ENCODE assay signal across 18 cellular contexts in genomic region chr16:65521685-65522338, GRCh38.
DNase-seq lines count a peak whose midpoint lies in the region; ATAC-seq and TF ChIP-seq lines count a peak whose summit lies in the region.
"Had no signal": no experiment of that assay in that cellular context is flagged by ENCODE, and none has a peak within 500 bp of the region (broad histone marks: within the 10 kb centered on the region; RNA-seq: fewer than 3 reads in every experiment).

No MANE protein-coding gene starts in this region.

- no peaks in the 10 kb centered on the region for H3K79me2 ChIP-seq in neural progenitor cell (ENCODE audit: low read depth)

- H3K9ac ChIP-seq in neural progenitor cell, result no peak overlapping the region

- H3K27me3 ChIP-seq in neural progenitor cell (no peaks in the 10 kb centered on the region), adrenal gland (no peaks in the 10 kb centered on the region)

- POLR2A ChIA-PET in WTC11 (lab: Charles Lee), result no interaction called here

- peak overlapping the region; percentile 84 for H3K27ac Mint-ChIP-seq in WTC11
- peak overlapping the region; percentile 58 for H3K27ac Mint-ChIP-seq in neural progenitor cell
- H3K27ac Mint-ChIP-seq: activated naive CD8-positive, alpha-beta T cell; activated T-cell treated with anti-CD3 and anti-CD28 coated beads, Interleukin-2, amount 50 U/mL, for 24 hours; CD4-positive, alpha-beta T cell; stimulated activated naive B cell treated with anti-CD40 and anti-IgM and Interleukin-4, amounts not matched to agents 10 μg/mL and 1 μg/mL and 100 μg/mL, for 72 hours had no signal

- TF ChIP-seq CTCF in WTC11 (IDR thresholded peaks at IDR 0.05) (no peak), neural progenitor cell (IDR thresholded peaks at IDR 0.05) (no peak), adrenal gland (IDR thresholded peaks at IDR 0.05) (no peak)

- H3K36me3 Mint-ChIP-seq in WTC11 (peaks cover 2% of the 10 kb centered on the region), neural progenitor cell (no peaks in the 10 kb centered on the region)
- H3K36me3 Mint-ChIP-seq: activated naive CD8-positive, alpha-beta T cell; stimulated activated naive B cell treated with anti-CD40 and anti-IgM and Interleukin-4, amounts not matched to agents 10 μg/mL and 1 μg/mL and 100 μg/mL, for 72 hours had no signal

- TF ChIP-seq POLR2A in adrenal gland (IDR thresholded peaks at IDR 0.05), result no peak

- CTCF ChIA-PET in WTC11 (lab: Charles Lee), result no interaction called here

- H3K9me3 ChIP-seq in neural progenitor cell (ENCODE audit: low read depth) (no peaks in the 10 kb centered on the region), adrenal gland (replicated peaks in 1 of 3) (no peaks in the 10 kb centered on the region)

- peak overlapping the region; percentile 45 for H3K4me2 ChIP-seq in neural progenitor cell

- WGBS in adrenal gland, 4 donors, result 50 to 62% (median 54%) methylated on average over 10 of the region's 10 CpGs

- H3F3A ChIP-seq in neural progenitor cell (ENCODE audit: low read depth), result peaks cover 28% of the 10 kb centered on the region

- intact Hi-C loops in adrenal gland (cut with DNase I), result no loop called here

- no peaks in the 10 kb centered on the region for H4K20me1 ChIP-seq in neural progenitor cell (ENCODE audit: low read depth)

- peak; percentile 70 for ATAC-seq in WTC11
- ATAC-seq in HG03378 (IDR thresholded peaks at IDR 0.05; ENCODE audit: unreplicated experiment), result no peak
- ATAC-seq: K562; stimulated activated naive B cell treated with anti-CD40 and anti-IgM and Interleukin-4, amounts not matched to agents 10 μg/mL and 1 μg/mL and 100 μg/mL, for 72 hours had no signal

- H3K27ac ChIP-seq in neural progenitor cell (peak overlapping the region; percentile 71), adrenal gland (peak overlapping the region in 1 of 5 donors; percentile 45)

- peak overlapping the region; percentile 8; the same call in 1 of the 2 replicates for H3K4me3 Mint-ChIP-seq in WTC11
- no peak overlapping the region for H3K4me3 Mint-ChIP-seq in neural progenitor cell
- H3K4me3 Mint-ChIP-seq: activated naive CD8-positive, alpha-beta T cell; activated T-cell treated with anti-CD3 and anti-CD28 coated beads, Interleukin-2, amount 50 U/mL, for 24 hours; CD4-positive, alpha-beta T cell; stimulated activated naive B cell treated with anti-CD40 and anti-IgM and Interleukin-4, amounts not matched to agents 10 μg/mL and 1 μg/mL and 100 μg/mL, for 72 hours had no signal

- H3K27me3 Mint-ChIP-seq in WTC11 (ENCODE audit: low read depth) (peaks cover 7% of the 10 kb centered on the region; the same call in 1 of the 2 replicates), neural progenitor cell (ENCODE audit: insufficient read depth, low read depth) (peaks cover 3% of the 10 kb centered on the region)
- H3K27me3 Mint-ChIP-seq: activated naive CD8-positive, alpha-beta T cell; activated T-cell treated with anti-CD3 and anti-CD28 coated beads, Interleukin-2, amount 50 U/mL, for 24 hours; CD4-positive, alpha-beta T cell; stimulated activated naive B cell treated with anti-CD40 and anti-IgM and Interleukin-4, amounts not matched to agents 10 μg/mL and 1 μg/mL and 100 μg/mL, for 72 hours had no signal

- peak overlapping the region; percentile 96 for H2AFZ ChIP-seq in neural progenitor cell (replicated peaks)

- H3K4me1 Mint-ChIP-seq in WTC11 (peaks cover 50% of the 10 kb centered on the region), neural progenitor cell (peaks cover 51% of the 10 kb centered on the region)
- H3K4me1 Mint-ChIP-seq: stimulated activated naive B cell treated with anti-CD40 and anti-IgM and Interleukin-4, amounts not matched to agents 10 μg/mL and 1 μg/mL and 100 μg/mL, for 72 hours had no signal

- DNase-seq in ELF-1 (ENCODE audit: low read depth, low spot score), result peak; percentile 40
- peak; percentile 11 for DNase-seq in WTC11 (ENCODE audit: low spot score)
- peak; percentile 22 for DNase-seq in fibroblast of peridontal ligament (ENCODE audit: extremely low read depth)
- peak; percentile 48 for DNase-seq in neural progenitor cell (ENCODE audit: low spot score)
- no peak for DNase-seq in adrenal gland
- DNase-seq in cerebellar cortex (ENCODE audit: low spot score), result no peak
- DNase-seq in NCI-H1417 (lab: John Stamatoyannopoulos, UW), result no peak
- DNase-seq: activated CD4-positive, alpha-beta T cell treated with anti-CD3 and anti-CD28 coated beads, Interleukin-2, amount 50 U/mL, for 48 hours; activated T-cell treated with anti-CD3 and anti-CD28 coated beads, Interleukin-2, amount 50 U/mL, for 24 hours; CD4-positive, alpha-beta T cell; NCI-H1048; NCI-H82; stimulated activated CD4-positive, alpha-beta T cell treated with anti-CD3 and anti-CD28 coated beads, Interleukin-12 subunit alpha, Interleukin-12 subunit beta, amount 100 ng/mL, for 4 hours; stimulated activated naive B cell treated with anti-CD40 and anti-IgM and Interleukin-4, amounts not matched to agents 10 μg/mL and 1 μg/mL and 100 μg/mL, for 72 hours; SW 1271 had no signal

- no peak overlapping the region for H3K4me3 ChIP-seq in neural progenitor cell
- H3K4me3 ChIP-seq in adrenal gland, result no peak overlapping the region
- H3K4me3 ChIP-seq: K562 had no signal

- no peaks in the 10 kb centered on the region for H3K36me3 ChIP-seq in neural progenitor cell
- H3K36me3 ChIP-seq in adrenal gland (replicated peaks in 1 of 2), result no peaks in the 10 kb centered on the region

- H3K4me1 ChIP-seq in neural progenitor cell (peaks cover 44% of the 10 kb centered on the region), adrenal gland (replicated peaks in 1 of 2) (no peaks in the 10 kb centered on the region)

- peaks cover 2% of the 10 kb centered on the region for H3K9me3 Mint-ChIP-seq in WTC11
- peaks cover 2% of the 10 kb centered on the region for H3K9me3 Mint-ChIP-seq in neural progenitor cell
- H3K9me3 Mint-ChIP-seq: activated T-cell treated with anti-CD3 and anti-CD28 coated beads, Interleukin-2, amount 50 U/mL, for 24 hours; CD4-positive, alpha-beta T cell; stimulated activated naive B cell treated with anti-CD40 and anti-IgM and Interleukin-4, amounts not matched to agents 10 μg/mL and 1 μg/mL and 100 μg/mL, for 72 hours had no signal

TF ChIP-seq in WTC11, 78 proteins besides CTCF, POLR2A, EP300 and RAD21:
- no peak for TF ChIP-seq TCF7 (CRISPR knock-in tag; IDR thresholded peaks at IDR 0.05; ENCODE audit: low read depth)
- no peak for TF ChIP-seq ZNF671 (CRISPR knock-in tag; IDR thresholded peaks at IDR 0.05)
- TF ChIP-seq MYBL2 (CRISPR knock-in tag; IDR thresholded peaks at IDR 0.05), result no peak
- TF ChIP-seq ZBTB43 (CRISPR knock-in tag; IDR thresholded peaks at IDR 0.05), result no peak
- no peak for TF ChIP-seq FOXK1 (CRISPR knock-in tag; IDR thresholded peaks at IDR 0.05)
- no peak for TF ChIP-seq ZNF232 (CRISPR knock-in tag; IDR thresholded peaks at IDR 0.05)
- no peak for TF ChIP-seq IRF2 (CRISPR knock-in tag; IDR thresholded peaks at IDR 0.05; ENCODE audit: borderline replicate concordance, low read depth)
- TF ChIP-seq OVOL2 (CRISPR knock-in tag; IDR thresholded peaks at IDR 0.05; ENCODE audit: borderline replicate concordance), result no peak
- no peak for TF ChIP-seq NR1H2 (CRISPR knock-in tag; IDR thresholded peaks at IDR 0.05)
- no peak for TF ChIP-seq ZMAT4 (CRISPR knock-in tag; IDR thresholded peaks at IDR 0.05)
- no peak for TF ChIP-seq JAZF1 (CRISPR knock-in tag; IDR thresholded peaks at IDR 0.05)
- no peak for TF ChIP-seq NR3C1 (CRISPR knock-in tag; conservative IDR thresholded peaks at IDR 0.05; ENCODE audit: low read depth)
- TF ChIP-seq HMGXB4 (CRISPR knock-in tag; IDR thresholded peaks at IDR 0.05), result no peak

Comparison
In these comparisons a context has a peak if more than half of its experiments do, and no peak if none do; other contexts are left out.
1. DNase-seq: peak in ELF-1 (single experiment), WTC11 (single experiment), fibroblast of peridontal ligament (single experiment) and neural progenitor cell (single experiment); none in adrenal gland (0 of 7), cerebellar cortex (single experiment) and NCI-H1417 (0 of 3).